Comparison of ENCODE assay signal across 7 cellular contexts in genomic region chr10:30929231-30929820, GRCh38.
DNase-seq lines count a peak whose midpoint lies in the region; ATAC-seq, FAIRE-seq and TF ChIP-seq lines count a peak whose summit lies in the region.
"Not testable (repeated sequence)": the region's sequence is repeated elsewhere in the genome, so short reads cannot be mapped to it uniquely, and the experiment has no call there.

No MANE protein-coding gene starts in this region.

- H3K4me1 Mint-ChIP-seq in IgD-negative memory B cell, nephron progenitor cell: not testable (repeated sequence)
- H3K4me1 Mint-ChIP-seq in activated CD4-positive, alpha-beta T cell treated with anti-CD3 and anti-CD28 coated beads for 36 hours, result peaks cover 11% of the 10 kb centered on the region
- H3K4me1 Mint-ChIP-seq in activated T-helper 1 cell treated with anti-CD3 and anti-CD28 coated beads, Interleukin-12 subunit alpha, Interleukin-12 subunit beta, Interleukin-2, Interleukin-4 antibody, amounts not matched to agents 30 ng/mL and 10 ng/mL and 1 ng/mL, durations not matched to agents 14 hours and 24 hours and 36 hours (ENCODE audit: low read depth), result peaks cover 13% of the 10 kb centered on the region

- TF ChIP-seq RAD21 in GM12878 (IDR thresholded peaks at IDR 0.05; ENCODE audit: insufficient read depth, low read depth, low read length), result not testable (repeated sequence)

- peak overlapping the region in 1 of 4 donors; percentile 14 for H3K4me3 Mint-ChIP-seq in IgD-negative memory B cell
- H3K4me3 Mint-ChIP-seq in activated CD4-positive, alpha-beta T cell treated with anti-CD3 and anti-CD28 coated beads for 36 hours, result peak overlapping the region; percentile 44
- peak overlapping the region; percentile 67 for H3K4me3 Mint-ChIP-seq in activated T-helper 1 cell treated with anti-CD3 and anti-CD28 coated beads, Interleukin-12 subunit alpha, Interleukin-12 subunit beta, Interleukin-2, Interleukin-4 antibody, amounts not matched to agents 30 ng/mL and 10 ng/mL and 1 ng/mL, durations not matched to agents 14 hours and 24 hours and 36 hours
- H3K4me3 Mint-ChIP-seq in nephron progenitor cell, result not testable (repeated sequence)

- peak overlapping the region; percentile 52 for H3K4me2 ChIP-seq in GM12878 (ENCODE audit: control insufficient read depth, insufficient read depth)

- H3K27me3 Mint-ChIP-seq in IgD-negative memory B cell; activated CD4-positive, alpha-beta T cell treated with anti-CD3 and anti-CD28 coated beads for 36 hours; activated T-helper 1 cell treated with anti-CD3 and anti-CD28 coated beads, Interleukin-12 subunit alpha, Interleukin-12 subunit beta, Interleukin-2, Interleukin-4 antibody, amounts not matched to agents 30 ng/mL and 10 ng/mL and 1 ng/mL, durations not matched to agents 14 hours and 24 hours and 36 hours (ENCODE audit: insufficient read depth); nephron progenitor cell (ENCODE audit: low read depth, poor library complexity): not testable (repeated sequence)

- H3K36me3 Mint-ChIP-seq in IgD-negative memory B cell, result not testable (repeated sequence)
- H3K36me3 Mint-ChIP-seq in activated CD4-positive, alpha-beta T cell treated with anti-CD3 and anti-CD28 coated beads for 36 hours (ENCODE audit: low read depth), result peaks cover 23% of the 10 kb centered on the region
- peaks cover 26% of the 10 kb centered on the region for H3K36me3 Mint-ChIP-seq in activated T-helper 1 cell treated with anti-CD3 and anti-CD28 coated beads, Interleukin-12 subunit alpha, Interleukin-12 subunit beta, Interleukin-2, Interleukin-4 antibody, amounts not matched to agents 30 ng/mL and 10 ng/mL and 1 ng/mL, durations not matched to agents 14 hours and 24 hours and 36 hours (ENCODE audit: low read depth)
- H3K36me3 Mint-ChIP-seq in nephron progenitor cell (ENCODE audit: low read depth), result peaks cover 44% of the 10 kb centered on the region

- not testable (repeated sequence) for H3K4me1 ChIP-seq in GM12878 (ENCODE audit: control insufficient read depth, insufficient read depth, low read length)

- RAD21 ChIA-PET in GM12878 (lab: Charles Lee; ENCODE audit: unreplicated experiment), result not testable (repeated sequence)

- not testable (repeated sequence) for H3K36me3 ChIP-seq in GM12878 (ENCODE audit: control insufficient read depth in 2 of 2, insufficient read depth in 2 of 2, low read length in 1 of 2)

- peak overlapping the region; percentile 36; the same call in 1 of the 2 replicates for H2AFZ ChIP-seq in GM12878 (ENCODE audit: control insufficient read depth, low read depth, low read length)

- TF ChIP-seq EP300 in GM12878 (IDR thresholded peaks at IDR 0.05; ENCODE audit: borderline replicate concordance in 1 of 2, control insufficient read depth in 1 of 2, low read depth in 2 of 2, low read length in 2 of 2), result not testable (repeated sequence)

- intact Hi-C loops in activated CD4-positive, alpha-beta T cell treated with anti-CD3 and anti-CD28 coated beads for 36 hours (cut with DNase I, micrococcal nuclease); activated T-helper 1 cell treated with anti-CD3 and anti-CD28 coated beads, Interleukin-12 subunit alpha, Interleukin-12 subunit beta, Interleukin-2, Interleukin-4 antibody, amounts not matched to agents 30 ng/mL and 10 ng/mL and 1 ng/mL, durations not matched to agents 14 hours and 24 hours and 36 hours (cut with micrococcal nuclease); GM12878 (cut with micrococcal nuclease; ENCODE audit: unreplicated experiment): not testable (repeated sequence)

- TF ChIP-seq CTCF in GM12865 (IDR thresholded peaks at IDR 0.05; ENCODE audit: insufficient read depth, low read depth, low read length, missing control alignments); GM12878 (IDR thresholded peaks at IDR 0.05 in 2 of 3, conservative IDR thresholded peaks at IDR 0.05 in 1 of 3; ENCODE audit: control insufficient read depth in 2 of 3, extremely low read depth in 1 of 3, insufficient read depth in 1 of 3, low read depth in 3 of 3, low read length in 3 of 3); nephron progenitor cell (IDR thresholded peaks at IDR 0.05): not testable (repeated sequence)

- not testable (repeated sequence) for FAIRE-seq in GM12878 (lab: Jason Lieb, UNC)

- CTCF ChIA-PET in activated CD4-positive, alpha-beta T cell treated with anti-CD3 and anti-CD28 coated beads for 36 hours (lab: Charles Lee), result not testable (repeated sequence)
- CTCF ChIA-PET in GM12878 (lab: Yijun Ruan, JAX), result interaction anchor here (1.4 kb wide), 1 partner anchor 8 kb away, joined by 3 read pairs; no protein-coding TSS in a partner anchor

- H4K20me1 ChIP-seq in GM12878 (ENCODE audit: control insufficient read depth, insufficient read depth), result not testable (repeated sequence)

- not testable (repeated sequence) for H3K9me3 ChIP-seq in GM12878 (replicated peaks; ENCODE audit: control insufficient read depth, insufficient read depth, low read length)

- not testable (repeated sequence) for BruUV-seq in GM12878 (replicated peaks; lab: Mats Ljungman, UMichigan)

- peak overlapping the region; percentile 23 for H3K4me3 ChIP-seq in GM12865 (ENCODE audit: low read depth, low read length)
- H3K4me3 ChIP-seq in GM12878, result not testable (repeated sequence)

- SMC1A ChIA-PET in GM12878 (lab: Charles Lee; ENCODE audit: uncharacterized antibody, unreplicated experiment), result not testable (repeated sequence)

- H3K27ac ChIP-seq in GM12878 (ENCODE audit: control insufficient read depth, insufficient read depth), result not testable (repeated sequence)

- H3K79me2 ChIP-seq in GM12878 (ENCODE audit: control insufficient read depth, insufficient read depth, low read length), result not testable (repeated sequence)

- in situ Hi-C loops in GM12878 (cut with MboI), result not testable (repeated sequence)

- TF ChIP-seq POLR2A in GM12878 (IDR thresholded peaks at IDR 0.05; ENCODE audit: low read depth, low read length), result not testable (repeated sequence)

- not testable (repeated sequence) for H3K9ac ChIP-seq in GM12878 (ENCODE audit: control insufficient read depth, insufficient read depth, low read length)

- peaks cover 7 to 11% (median 9%) of the 10 kb centered on the region in 3 donors for H3K9me3 Mint-ChIP-seq in IgD-negative memory B cell
- not testable (repeated sequence) for H3K9me3 Mint-ChIP-seq in activated CD4-positive, alpha-beta T cell treated with anti-CD3 and anti-CD28 coated beads for 36 hours (ENCODE audit: low read depth)
- H3K9me3 Mint-ChIP-seq in activated T-helper 1 cell treated with anti-CD3 and anti-CD28 coated beads, Interleukin-12 subunit alpha, Interleukin-12 subunit beta, Interleukin-2, Interleukin-4 antibody, amounts not matched to agents 30 ng/mL and 10 ng/mL and 1 ng/mL, durations not matched to agents 14 hours and 24 hours and 36 hours, result peaks cover 16% of the 10 kb centered on the region
- peaks cover 40% of the 10 kb centered on the region for H3K9me3 Mint-ChIP-seq in nephron progenitor cell

- not testable (repeated sequence) for H3K27me3 ChIP-seq in GM12878 (replicated peaks in 1 of 2; ENCODE audit: control insufficient read depth in 2 of 2, insufficient read depth in 2 of 2, low read length in 1 of 2)

- POLR2A ChIA-PET in activated CD4-positive, alpha-beta T cell treated with anti-CD3 and anti-CD28 coated beads for 36 hours (lab: Charles Lee); GM12878 (lab: Charles Lee): not testable (repeated sequence)

- peak; percentile 18 for DNase-seq in GM12865 (ENCODE audit: low read depth)
- peak; percentile 16 for DNase-seq in activated CD4-positive, alpha-beta T cell treated with anti-CD3 and anti-CD28 coated beads for 36 hours
- DNase-seq in activated T-helper 1 cell treated with anti-CD3 and anti-CD28 coated beads, Interleukin-12 subunit alpha, Interleukin-12 subunit beta, Interleukin-2, Interleukin-4 antibody, amounts not matched to agents 30 ng/mL and 10 ng/mL and 1 ng/mL, durations not matched to agents 14 hours and 24 hours and 36 hours (ENCODE audit: low spot score); GM12878 (ENCODE audit: low read depth, low spot score); nephron progenitor cell: not testable (repeated sequence)

- peak; percentile 25 for ATAC-seq in GM21825 (IDR thresholded peaks at IDR 0.05; ENCODE audit: unreplicated experiment)
- ATAC-seq in activated CD4-positive, alpha-beta T cell treated with anti-CD3 and anti-CD28 coated beads for 36 hours, result peak; percentile 12
- not testable (repeated sequence) for ATAC-seq in GM12878

- WGBS in GM12878 (ENCODE audit: insufficient coverage, insufficient replicate concordance, low lambda C conversion rate, missing lambda C conversion rate), result 55% methylated on average over 13 of the region's 13 CpGs

- H3K27ac Mint-ChIP-seq in IgD-negative memory B cell (peak overlapping the region in 2 of 3 donors; percentile 27 to 39), nephron progenitor cell (peak overlapping the region; percentile 92)
- H3K27ac Mint-ChIP-seq in activated CD4-positive, alpha-beta T cell treated with anti-CD3 and anti-CD28 coated beads for 36 hours, result peak overlapping the region; percentile 6
- peak overlapping the region; percentile 76 for H3K27ac Mint-ChIP-seq in activated T-helper 1 cell treated with anti-CD3 and anti-CD28 coated beads, Interleukin-12 subunit alpha, Interleukin-12 subunit beta, Interleukin-2, Interleukin-4 antibody, amounts not matched to agents 30 ng/mL and 10 ng/mL and 1 ng/mL, durations not matched to agents 14 hours and 24 hours and 36 hours

Comparison
In these comparisons a context has a peak if more than half of its experiments do, and no peak if none do; other contexts are left out.
1. H3K27ac Mint-ChIP-seq: peak in every context shown above with its lines; median percentile 92 in nephron progenitor cell; 76 in activated T-helper 1 cell treated with anti-CD3 and anti-CD28 coated beads, Interleukin-12 subunit alpha, Interleukin-12 subunit beta, Interleukin-2, Interleukin-4 antibody, amounts not matched to agents 30 ng/mL and 10 ng/mL and 1 ng/mL, durations not matched to agents 14 hours and 24 hours and 36 hours; 33 in IgD-negative memory B cell; 6 in activated CD4-positive, alpha-beta T cell treated with anti-CD3 and anti-CD28 coated beads for 36 hours.